Comparison of ENCODE assay signal across 8 cellular contexts in genomic region chr1:26993237-26994019, GRCh38. TPM values are rescaled to one million over a fixed set of nuclear protein-coding genes. Genes with fewer than 3 reads are reported as not detected.
DNase-seq lines count a peak whose midpoint lies in the region; ATAC-seq and TF ChIP-seq lines count a peak whose summit lies in the region.

Gene TRNP1 (plus strand): TSS chr1:26993692. CDS start chr1:26993787, 95 bp downstream.

- no peak within 1 kb of the TSS for H3K27ac Mint-ChIP-seq in CD4-positive, alpha-beta T cell
- peak within 1 kb of the TSS; percentile 56 for H3K27ac Mint-ChIP-seq in activated CD4-positive, alpha-beta T cell treated with anti-CD3 and anti-CD28 coated beads, Interleukin-2, amount 10 ng/mL, durations not matched to agents 24 days and 14 days

- intact Hi-C loops in CD4-positive, alpha-beta T cell (cut with DNase I, micrococcal nuclease), result loop anchor here in 1 of 2 experiments (10.0 kb wide), 1 partner anchor 781 kb away; the partner anchor contains the start of gene STX12
- intact Hi-C loops in activated CD4-positive, alpha-beta T cell treated with anti-CD3 and anti-CD28 coated beads, Interleukin-2, amount 10 ng/mL, durations not matched to agents 24 days and 14 days (cut with micrococcal nuclease), result no loop called here
- intact Hi-C loops in colonic mucosa (cut with DNase I), result no loop called here

- POLR2A ChIA-PET in CD4-positive, alpha-beta T cell (lab: Charles Lee), result interaction anchor here (1.4 kb wide), 1 partner anchor 161 kb away, joined by 3 read pairs; the partner anchor contains the start of gene SLC9A1

- H3K4me1 Mint-ChIP-seq in CD4-positive, alpha-beta T cell (ENCODE audit: low read depth), result peaks cover 17% of the 10 kb centered on the region
- peaks cover 21% of the 10 kb centered on the region for H3K4me1 Mint-ChIP-seq in activated CD4-positive, alpha-beta T cell treated with anti-CD3 and anti-CD28 coated beads, Interleukin-2, amount 10 ng/mL, durations not matched to agents 24 days and 14 days

- DNase-seq in CD4-positive, alpha-beta T cell, result peak; percentile 39 to 72 (median 54)
- DNase-seq in GOT3 (lab: John Stamatoyannopoulos, UW) (peak; percentile 9), NCI-H2171 treated with DMSO at 0.1 percent for 48 hours (lab: John Stamatoyannopoulos, UW) (peak; percentile 76), colonic mucosa (peak; percentile 73), left kidney (ENCODE audit: low read depth, low spot score) (peak; percentile 89)
- peak; percentile 92 for DNase-seq in activated CD4-positive, alpha-beta T cell treated with anti-CD3 and anti-CD28 coated beads, Interleukin-2, amount 10 ng/mL, durations not matched to agents 24 days and 14 days
- peak; percentile 60 for DNase-seq in stimulated activated CD4-positive, alpha-beta T cell treated with anti-CD3 and anti-CD28 coated beads, Interleukin-1b, Interleukin-23, amount 100 ng/mL, for 48 hours

- no peaks in the 10 kb centered on the region for H3K9me3 Mint-ChIP-seq in CD4-positive, alpha-beta T cell
- H3K9me3 Mint-ChIP-seq in activated CD4-positive, alpha-beta T cell treated with anti-CD3 and anti-CD28 coated beads, Interleukin-2, amount 10 ng/mL, durations not matched to agents 24 days and 14 days, result no peaks in the 10 kb centered on the region

- peaks cover 48% of the 10 kb centered on the region for H3K27me3 ChIP-seq in CD4-positive, alpha-beta T cell (ENCODE audit: control insufficient read depth, insufficient read depth, low read length)
- H3K27me3 ChIP-seq in colonic mucosa, result peaks cover 44% of the 10 kb centered on the region

- H3K4me3 ChIP-seq in colonic mucosa, result peak within 1 kb of the TSS; percentile 57

- no peak for TF ChIP-seq CTCF in CD4-positive, alpha-beta T cell (IDR thresholded peaks at IDR 0.05)
- TF ChIP-seq CTCF in colonic mucosa (IDR thresholded peaks at IDR 0.05), result no peak

- no peak within 1 kb of the TSS for H3K27ac ChIP-seq in CD4-positive, alpha-beta T cell (ENCODE audit: low read depth, low read length)
- no peak within 1 kb of the TSS for H3K27ac ChIP-seq in colonic mucosa

- peaks cover 4% of the 10 kb centered on the region for H3K4me1 ChIP-seq in colonic mucosa

- H3K4me3 Mint-ChIP-seq in CD4-positive, alpha-beta T cell, result peak within 1 kb of the TSS; percentile 89
- peak within 1 kb of the TSS; percentile 88 for H3K4me3 Mint-ChIP-seq in activated CD4-positive, alpha-beta T cell treated with anti-CD3 and anti-CD28 coated beads, Interleukin-2, amount 10 ng/mL, durations not matched to agents 24 days and 14 days

- CTCF ChIA-PET in CD4-positive, alpha-beta T cell (lab: Charles Lee), result interaction anchor here (0.6 to 2.8 kb wide), 2 partner anchors 20 to 51 kb away, joined by 6 to 11 read pairs; no protein-coding TSS in a partner anchor

- no peaks in the 10 kb centered on the region for H3K36me3 Mint-ChIP-seq in CD4-positive, alpha-beta T cell (ENCODE audit: low read depth)
- H3K36me3 Mint-ChIP-seq in activated CD4-positive, alpha-beta T cell treated with anti-CD3 and anti-CD28 coated beads, Interleukin-2, amount 10 ng/mL, durations not matched to agents 24 days and 14 days (ENCODE audit: low read depth), result peaks cover 2% of the 10 kb centered on the region

- H3K27me3 Mint-ChIP-seq in CD4-positive, alpha-beta T cell, result peaks cover 68% of the 10 kb centered on the region
- H3K27me3 Mint-ChIP-seq in activated CD4-positive, alpha-beta T cell treated with anti-CD3 and anti-CD28 coated beads, Interleukin-2, amount 10 ng/mL, durations not matched to agents 24 days and 14 days, result peaks cover 63% of the 10 kb centered on the region

- peak within 1 kb of the TSS in 1 of 2 donors; percentile 56 for H3K9ac ChIP-seq in colonic mucosa (ENCODE audit: low read depth in 2 of 2, low read length in 2 of 2)

- H3K36me3 ChIP-seq in colonic mucosa, result no peaks in the 10 kb centered on the region

- no peaks in the 10 kb centered on the region for H3K9me3 ChIP-seq in CD4-positive, alpha-beta T cell (ENCODE audit: control insufficient read depth, low read length)
- no peaks in the 10 kb centered on the region for H3K9me3 ChIP-seq in colonic mucosa

- peak; percentile 60 for ATAC-seq in CD4-positive, alpha-beta T cell (ENCODE audit: poor library complexity)
- ATAC-seq in GM21717 (IDR thresholded peaks at IDR 0.05; ENCODE audit: unreplicated experiment), result no peak

RNA-seq across cellular contexts. Expression of gene TRNP1, which starts in this region (rescaled TPM):
- total RNA-seq in CD4-positive, alpha-beta T cell, result under 1 TPM; 0.19 to 0.20 TPM
- 1.3 and 2.2 TPM in 2 replicates for total RNA-seq in activated CD4-positive, alpha-beta T cell treated with anti-CD3 and anti-CD28 coated beads, Interleukin-2, amount 10 ng/mL, durations not matched to agents 24 days and 14 days
- 1 to 10 TPM; 2.5 to 2.7 TPM for total RNA-seq in colonic mucosa

Comparison
In these comparisons a context has a peak if more than half of its experiments do, and no peak if none do; other contexts are left out.
1. Peak in DNase-seq and ATAC-seq in CD4-positive, alpha-beta T cell; RNA of the gene not detected or under 1 TPM.
2. DNase-seq: peak in every context shown above with its lines; median percentile 92 in activated CD4-positive, alpha-beta T cell treated with anti-CD3 and anti-CD28 coated beads, Interleukin-2, amount 10 ng/mL, durations not matched to agents 24 days and 14 days; 89 in left kidney; 76 in NCI-H2171 treated with DMSO at 0.1 percent for 48 hours; 73 in colonic mucosa; 60 in stimulated activated CD4-positive, alpha-beta T cell treated with anti-CD3 and anti-CD28 coated beads, Interleukin-1b, Interleukin-23, amount 100 ng/mL, for 48 hours; 54 in CD4-positive, alpha-beta T cell; 9 in GOT3.